8 cellular contexts compared by ENCODE assay signal in the genomic region with DNA sequence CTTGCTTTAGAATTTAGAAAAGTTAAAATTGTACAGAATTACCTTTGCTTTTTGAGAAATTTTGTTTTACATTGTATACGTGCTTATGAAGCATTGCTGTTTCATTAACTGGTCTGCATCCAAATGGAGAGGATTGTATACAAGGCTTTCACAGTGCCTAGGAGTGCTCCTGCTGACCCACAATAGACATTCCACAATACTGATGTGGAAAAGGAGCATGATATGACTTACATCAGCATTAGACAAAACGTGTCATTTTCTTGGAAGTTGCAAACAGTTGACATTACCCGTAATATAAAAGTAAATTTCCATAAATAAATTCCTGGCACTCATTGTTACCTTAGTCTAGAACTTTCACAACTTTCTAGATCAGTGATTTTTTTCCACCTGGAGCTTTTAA. TPM values are rescaled to one million over a fixed set of nuclear protein-coding genes. Genes with fewer than 3 reads are reported as not detected.
DNase-seq lines count a peak whose midpoint lies in the region; TF ChIP-seq lines count a peak whose summit lies in the region.
"Had no signal": no experiment of that assay in that cellular context is flagged by ENCODE, and none has a peak within 500 bp of the region (broad histone marks: within the 10 kb centered on the region; RNA-seq: fewer than 3 reads in every experiment).

No MANE protein-coding gene starts in this region.

- DNase-seq in HCEC 1CT (peak; percentile 53), fibroblast of villous mesenchyme (ENCODE audit: low read depth) (no peak), COLO829 (ENCODE audit: low spot score) (no peak), HT-29 (ENCODE audit: low spot score) (no peak), DMS 273 treated with DMSO at 0.1 percent for 48 hours (lab: John Stamatoyannopoulos, UW) (no peak)
- DNase-seq: NCI-H2081 treated with DMSO at 0.1 percent for 48 hours had no signal

- TF ChIP-seq CTCF in VCaP (conservative IDR thresholded peaks at IDR 0.05) (no peak), fibroblast of villous mesenchyme (IDR thresholded peaks at IDR 0.05; ENCODE audit: insufficient read depth, low read depth, low read length) (no peak)

- H3K4me3 ChIP-seq in fibroblast of villous mesenchyme (ENCODE audit: low read depth, low read length) (peak overlapping the region; percentile 84), skeletal muscle satellite cell (ENCODE audit: low read length) (peak overlapping the region; percentile 89)

- no peaks in the 10 kb centered on the region for H3K9me3 ChIP-seq in skeletal muscle satellite cell (replicated peaks; ENCODE audit: low read length)

- H3K36me3 ChIP-seq in skeletal muscle satellite cell (ENCODE audit: insufficient read depth, low read length), result no peaks in the 10 kb centered on the region

- H3K27ac ChIP-seq in VCaP, result peak overlapping the region; percentile 84; the same call in 1 of the 2 replicates

- H3K4me1 ChIP-seq in skeletal muscle satellite cell (ENCODE audit: control insufficient read depth, insufficient read depth, low read length), result peaks cover 30% of the 10 kb centered on the region

- no peaks in the 10 kb centered on the region for H3K27me3 ChIP-seq in skeletal muscle satellite cell (ENCODE audit: control insufficient read depth, insufficient read depth, low read length)

- peak overlapping the region; percentile 92 for H3K4me2 ChIP-seq in skeletal muscle satellite cell (ENCODE audit: low read length)

- peak overlapping the region; percentile 86 for H3K9ac ChIP-seq in skeletal muscle satellite cell (ENCODE audit: low read depth, low read length)

RNA-seq across cellular contexts. Expression of gene PRKD1, which starts 1.9 kb away (rescaled TPM):
- 11.3 and 13.8 TPM in 2 replicates for total RNA-seq in fibroblast of villous mesenchyme
- 6.3 and 12.9 TPM in 2 replicates for total RNA-seq in skeletal muscle satellite cell (2012; rRNA removed)
- total RNA-seq in HT-29 (2014; rRNA removed; shearing (Covaris generic)), result not detected in 2 replicates

Comparison
In these comparisons a context has a peak if more than half of its experiments do, and no peak if none do; other contexts are left out.
1. RNA of gene PRKD1, which starts 1.9 kb away (total RNA-seq): 11.3 to 13.8 TPM in fibroblast of villous mesenchyme; not detected in HT-29; every median in the first group is over 10 times any median in the second.